ENCODE assay signal across 17 cellular contexts in the genomic region with DNA sequence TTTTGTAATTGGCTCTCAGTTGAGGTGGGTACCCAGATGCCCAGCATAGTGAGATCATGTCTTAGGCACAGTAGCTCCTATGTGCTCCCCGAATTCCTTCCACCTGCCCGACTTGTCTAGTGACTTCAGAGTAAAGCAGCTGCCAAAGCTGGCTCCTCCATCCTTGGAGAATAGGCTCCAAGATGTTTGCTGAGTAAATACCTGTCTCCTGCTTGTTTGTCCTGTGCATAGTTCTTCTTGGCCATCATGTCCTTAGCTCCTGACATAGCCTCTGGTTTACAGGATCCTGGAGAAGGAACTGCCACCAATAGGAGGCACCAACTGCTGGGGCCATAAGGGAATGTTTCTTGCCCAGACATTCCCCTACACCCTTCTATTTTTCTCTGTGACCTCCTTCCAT. TPM values are rescaled to one million over a fixed set of nuclear protein-coding genes. Genes with fewer than 3 reads are reported as not detected.
DNase-seq lines count a peak whose midpoint lies in the region; TF ChIP-seq lines count a peak whose summit lies in the region.
"Had no signal": no experiment of that assay in that cellular context is flagged by ENCODE, and none has a peak within 500 bp of the region (broad histone marks: within the 10 kb centered on the region; RNA-seq: fewer than 3 reads in every experiment).

No MANE protein-coding gene starts in this region.

- H3K9me2 ChIP-seq in PC-9 (ENCODE audit: insufficient read depth): no peaks in the 10 kb centered on the region

- peak overlapping the region; percentile 63; the same call in 1 of the 2 replicates for H2AFZ ChIP-seq in PC-9
- no peak overlapping the region for H2AFZ ChIP-seq in smooth muscle cell (ENCODE audit: low read depth)

- H3K9me3 ChIP-seq in PC-9 (ENCODE audit: insufficient read depth, low read depth) (no peaks in the 10 kb centered on the region; the same call in 1 of the 2 replicates), smooth muscle cell (replicated peaks; ENCODE audit: low read depth) (no peaks in the 10 kb centered on the region)

- peak overlapping the region; percentile 98 for H3K27ac ChIP-seq in C4-2B
- H3K27ac ChIP-seq in PC-9: peak overlapping the region; percentile 96
- peak overlapping the region; percentile 44 for H3K27ac ChIP-seq in smooth muscle cell (ENCODE audit: low read depth)

- peak; percentile 61 for TF ChIP-seq CTCF in C4-2B (conservative IDR thresholded peaks at IDR 0.05)
- TF ChIP-seq CTCF in PC-9 (conservative IDR thresholded peaks at IDR 0.05): no peak
- no peak for TF ChIP-seq CTCF in epithelial cell of esophagus (IDR thresholded peaks at IDR 0.05; ENCODE audit: insufficient read depth, low read depth, low read length, missing control alignments)
- TF ChIP-seq CTCF in smooth muscle cell (IDR thresholded peaks at IDR 0.05; ENCODE audit: borderline replicate concordance, insufficient read depth, poor library complexity, severe bottlenecking): no peak

- peaks cover 45% of the 10 kb centered on the region for H3F3A ChIP-seq in PC-9 (ENCODE audit: insufficient read depth, low read depth)
- no peaks in the 10 kb centered on the region for H3F3A ChIP-seq in smooth muscle cell (ENCODE audit: low read depth)

- H3K79me2 ChIP-seq in PC-9 (ENCODE audit: low read depth) (no peaks in the 10 kb centered on the region), smooth muscle cell (ENCODE audit: low read depth) (no peaks in the 10 kb centered on the region)

- POLR2A ChIA-PET in PC-9 (lab: Charles Lee; ENCODE audit: unreplicated experiment): interaction anchor here (0.6 to 0.8 kb wide), 3 partner anchors 27 to 213 kb away, joined by 3 to 11 read pairs (median 10); no protein-coding TSS in a partner anchor

- WGBS in smooth muscle cell (ENCODE audit: low lambda C conversion rate): 91% methylated on average over 2 of the region's 2 CpGs

- BruUV-seq in PC-9 (replicated peaks; lab: Mats Ljungman, UMichigan): no TSS peak

- H3K9ac ChIP-seq in smooth muscle cell (ENCODE audit: low read depth): no peak overlapping the region

- DNase-seq in PC-9: peak; percentile 76 to 100
- peak; percentile 39 for DNase-seq in epithelial cell of esophagus (ENCODE audit: low read depth)
- DNase-seq in smooth muscle cell (lab: John Stamatoyannopoulos, UW; ENCODE audit: unreplicated experiment): no peak
- DNase-seq in NCI-H1694 (lab: John Stamatoyannopoulos, UW): no peak
- DNase-seq in DMS 273 treated with DMSO at 0.1 percent for 48 hours (lab: John Stamatoyannopoulos, UW): no peak
- no peak for DNase-seq in T-helper 2 cell
- DNase-seq: ACHN; CD4-positive, alpha-beta T cell; H7; NCI-H1048; NCI-H146; NCI-H2107; NCI-H69; Right ventricle myocardium superior had no signal

- CTCF ChIA-PET in PC-9 (lab: Charles Lee): interaction anchor here (0.6 to 1.5 kb wide), 4 partner anchors 17 to 641 kb away, joined by 3 to 9 read pairs (median 4); no protein-coding TSS in a partner anchor

- H3K27me3 ChIP-seq in PC-9 (ENCODE audit: insufficient read depth, low read depth) (no peaks in the 10 kb centered on the region), smooth muscle cell (ENCODE audit: low read depth) (peaks cover 40% of the 10 kb centered on the region)

- H3K4me1 ChIP-seq in PC-9 (replicated peaks; ENCODE audit: insufficient read depth): peaks cover 81% of the 10 kb centered on the region
- H3K4me1 ChIP-seq in smooth muscle cell (ENCODE audit: low read depth): no peaks in the 10 kb centered on the region

- H4K20me1 ChIP-seq in PC-9 (ENCODE audit: insufficient read depth) (no peaks in the 10 kb centered on the region), smooth muscle cell (ENCODE audit: low read depth) (no peaks in the 10 kb centered on the region)

- H3K36me3 ChIP-seq in PC-9 (ENCODE audit: low read depth): no peaks in the 10 kb centered on the region
- no peaks in the 10 kb centered on the region for H3K36me3 ChIP-seq in smooth muscle cell (ENCODE audit: low read depth)

- H3K4me3 ChIP-seq in PC-9 (peak overlapping the region; percentile 32; the same call in 1 of the 2 replicates), epithelial cell of esophagus (ENCODE audit: low read length) (no peak overlapping the region), smooth muscle cell (no peak overlapping the region)

- intact Hi-C loops in PC-9 (cut with micrococcal nuclease; ENCODE audit: unreplicated experiment): loop anchor here (1.0 kb wide), 3 partner anchors 21 to 63 kb away; no protein-coding TSS in a partner anchor

- peak overlapping the region; percentile 72 for H3K4me2 ChIP-seq in PC-9
- H3K4me2 ChIP-seq in smooth muscle cell: no peak overlapping the region

RNA-seq across cellular contexts. Expression of gene CISTR, which starts 52.6 kb away (rescaled TPM):
- total RNA-seq in PC-9 (2021) (not detected in 2 replicates), smooth muscle cell (not detected in 2 replicates)
- not detected in 2 replicates for polyA plus RNA-seq in smooth muscle cell
- total RNA-seq: CD4-positive, alpha-beta T cell; H7; LHCN-M2 had no signal
- polyA plus RNA-seq: IgD-negative memory B cell had no signal

Comparison
In these comparisons a context has a peak if more than half of its experiments do, and no peak if none do; other contexts are left out.
1. H3K27ac ChIP-seq: peak in every context shown above with its lines; median percentile 98 in C4-2B; 96 in PC-9; 44 in smooth muscle cell.
2. DNase-seq: peak in PC-9 (2 of 2) and epithelial cell of esophagus (single experiment); none in smooth muscle cell (single experiment), NCI-H1694 (single experiment), DMS 273 treated with DMSO at 0.1 percent for 48 hours (single experiment) and T-helper 2 cell (0 of 5).